ENCODE assay signal across 16 cellular contexts in the genomic region with DNA sequence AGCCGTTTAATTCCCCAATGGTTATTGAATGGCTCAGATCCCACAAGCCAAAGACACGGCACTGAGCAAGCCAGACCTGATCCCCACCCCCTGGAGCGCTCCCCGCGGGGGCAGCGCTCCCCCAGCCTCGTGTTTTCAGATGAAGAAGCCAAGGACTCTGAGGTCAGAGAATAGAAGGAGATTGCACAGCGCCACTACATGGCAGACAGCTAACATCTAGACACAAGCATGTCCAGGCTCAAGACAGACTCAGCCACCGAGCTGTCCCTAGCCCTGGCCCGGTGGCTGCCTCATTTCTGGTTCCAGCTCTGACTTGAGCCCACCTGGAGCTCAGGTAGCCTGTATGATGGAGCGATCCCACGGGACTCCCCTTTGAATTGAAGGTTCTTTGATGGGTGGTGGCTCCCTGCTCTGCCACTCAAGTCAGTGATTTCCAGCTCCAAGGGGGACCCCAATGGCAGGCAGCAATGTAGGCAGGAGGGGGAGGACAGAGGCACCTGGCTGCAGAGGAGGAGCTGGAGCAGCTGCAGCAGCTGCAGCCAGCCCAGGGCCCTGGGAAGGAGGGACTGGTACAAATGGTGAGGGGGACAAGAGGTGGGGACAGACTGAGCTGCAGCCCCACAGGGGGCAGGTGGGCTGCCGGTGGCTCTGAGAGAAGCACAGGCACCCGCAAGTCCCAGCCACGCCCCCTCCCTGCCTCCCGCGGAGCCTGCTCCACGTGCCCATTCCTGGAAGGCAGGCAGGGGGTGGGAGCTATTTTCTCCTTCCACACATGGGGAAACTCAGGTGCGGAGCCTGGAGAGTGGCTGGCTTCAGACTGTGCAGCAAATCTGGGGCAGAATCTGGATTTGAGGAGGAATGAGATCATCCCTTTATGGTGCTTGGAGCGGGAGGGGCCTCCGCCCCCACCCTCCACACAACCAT. TPM values are rescaled to one million over a fixed set of nuclear protein-coding genes. Genes with fewer than 3 reads are reported as not detected.
DNase-seq lines count a peak whose midpoint lies in the region; ATAC-seq, FAIRE-seq and TF ChIP-seq lines count a peak whose summit lies in the region.
"Had no signal": no experiment of that assay in that cellular context is flagged by ENCODE, and none has a peak within 500 bp of the region (broad histone marks: within the 10 kb centered on the region; RNA-seq: fewer than 3 reads in every experiment).

No MANE protein-coding gene starts in this region.

- peaks cover 5% of the 10 kb centered on the region for H3K36me3 Mint-ChIP-seq in chondrocyte (ENCODE audit: low read depth)
- no peaks in the 10 kb centered on the region for H3K36me3 Mint-ChIP-seq in activated naive CD8-positive, alpha-beta T cell treated with anti-CD3 and anti-CD28 coated beads for 36 hours
- H3K36me3 Mint-ChIP-seq: natural killer cell treated with Interleukin-12 subunit alpha and Interleukin-12 subunit beta and Interleukin-15 and Interleukin-18, amount 100 ng/mL, for 72 hours had no signal

- DNase-seq in NCI-H748 (lab: John Stamatoyannopoulos, UW; ENCODE audit: unreplicated experiment) (peak; percentile 31), NCI-H748 treated with DMSO at 0.1 percent for 48 hours (lab: John Stamatoyannopoulos, UW) (no peak), NCI-H345 treated with DMSO at 0.1 percent for 48 hours (lab: John Stamatoyannopoulos, UW; ENCODE audit: unreplicated experiment) (peak; percentile 72), chondrocyte (ENCODE audit: low spot score) (no peak), putamen (ENCODE audit: low spot score) (peak; percentile 77), GM12891 (ENCODE audit: insufficient read length, low spot score) (no peak)
- DNase-seq in activated naive CD8-positive, alpha-beta T cell treated with anti-CD3 and anti-CD28 coated beads for 36 hours, result no peak
- DNase-seq: activated B cell treated with CpG ODN at 0.5 μM for 24 hours; activated CD8-positive, alpha-beta memory T cell treated with anti-CD3 and anti-CD28 coated beads for 24 hours; immature natural killer cell; T-cell had no signal

- TF ChIP-seq CTCF in chondrocyte (IDR thresholded peaks at IDR 0.05), result peak; percentile 17

- no peaks in the 10 kb centered on the region for H3K4me1 Mint-ChIP-seq in chondrocyte (ENCODE audit: low read depth)
- no peaks in the 10 kb centered on the region for H3K4me1 Mint-ChIP-seq in activated naive CD8-positive, alpha-beta T cell treated with anti-CD3 and anti-CD28 coated beads for 36 hours
- H3K4me1 Mint-ChIP-seq: activated B cell treated with CpG ODN at 0.5 μM for 24 hours, immature natural killer cell, T-cell had no signal

- H3K27me3 Mint-ChIP-seq in chondrocyte (ENCODE audit: low read depth), result peaks cover 37% of the 10 kb centered on the region
- peaks cover 7% of the 10 kb centered on the region for H3K27me3 Mint-ChIP-seq in activated naive CD8-positive, alpha-beta T cell treated with anti-CD3 and anti-CD28 coated beads for 36 hours

- no peak overlapping the region for H3K4me3 Mint-ChIP-seq in chondrocyte (ENCODE audit: unreplicated experiment)
- no peak overlapping the region for H3K4me3 Mint-ChIP-seq in activated naive CD8-positive, alpha-beta T cell treated with anti-CD3 and anti-CD28 coated beads for 36 hours
- H3K4me3 Mint-ChIP-seq: activated B cell treated with CpG ODN at 0.5 μM for 24 hours; immature natural killer cell; natural killer cell treated with Interleukin-12 subunit alpha and Interleukin-12 subunit beta and Interleukin-15 and Interleukin-18, amount 100 ng/mL, for 72 hours; T-cell had no signal

- no peak for TF ChIP-seq POLR2A in GM12891 (IDR thresholded peaks at IDR 0.05; ENCODE audit: low read depth, low read length)

- no peak for FAIRE-seq in GM12891 (lab: Jason Lieb, UNC)
- FAIRE-seq: GM19239 had no signal

- ATAC-seq in GM21529 (IDR thresholded peaks at IDR 0.05; ENCODE audit: unreplicated experiment), result no peak
- ATAC-seq: natural killer cell treated with Interleukin-12 subunit alpha and Interleukin-12 subunit beta and Interleukin-15 and Interleukin-18, amount 100 ng/mL, for 72 hours; Panc1; T-cell had no signal

- peaks cover 10% of the 10 kb centered on the region for H3K9me3 Mint-ChIP-seq in chondrocyte (ENCODE audit: low read depth)
- peaks cover 2% of the 10 kb centered on the region for H3K9me3 Mint-ChIP-seq in activated naive CD8-positive, alpha-beta T cell treated with anti-CD3 and anti-CD28 coated beads for 36 hours
- H3K9me3 Mint-ChIP-seq: activated T-helper 2 cell treated with anti-CD3 and anti-CD28 coated beads, Interferon-gamma antibody, Interleukin-2, Interleukin-4, amounts not matched to agents 10 μg/mL and 5 μg/mL and 100 μg/mL, durations not matched to agents 14 hours and 24 hours and 36 hours; natural killer cell treated with Interleukin-12 subunit alpha and Interleukin-12 subunit beta and Interleukin-15 and Interleukin-18, amount 100 ng/mL, for 72 hours had no signal

- H3K27ac Mint-ChIP-seq in chondrocyte (ENCODE audit: unreplicated experiment), result no peak overlapping the region
- no peak overlapping the region for H3K27ac Mint-ChIP-seq in activated naive CD8-positive, alpha-beta T cell treated with anti-CD3 and anti-CD28 coated beads for 36 hours
- H3K27ac Mint-ChIP-seq: activated B cell treated with CpG ODN at 0.5 μM for 24 hours; activated T-helper 2 cell treated with anti-CD3 and anti-CD28 coated beads, Interferon-gamma antibody, Interleukin-2, Interleukin-4, amounts not matched to agents 10 μg/mL and 5 μg/mL and 100 μg/mL, durations not matched to agents 14 hours and 24 hours and 36 hours; immature natural killer cell; natural killer cell treated with Interleukin-12 subunit alpha and Interleukin-12 subunit beta and Interleukin-15 and Interleukin-18, amount 100 ng/mL, for 72 hours; T-cell had no signal

TF ChIP-seq in GM12891, 5 proteins besides CTCF, POLR2A, EP300 and RAD21:
- TF ChIP-seq PAX5 (IDR thresholded peaks at IDR 0.05; ENCODE audit: insufficient read depth, low read length, severe bottlenecking) (no peak), TAF1 (IDR thresholded peaks at IDR 0.05; ENCODE audit: low read depth, low read length) (no peak), POU2F2 (IDR thresholded peaks at IDR 0.05; ENCODE audit: low read depth, low read length) (no peak), POLR2AphosphoS5 (IDR thresholded peaks at IDR 0.05; ENCODE audit: low read depth, low read length) (no peak), SPI1 (IDR thresholded peaks at IDR 0.05; ENCODE audit: low read depth, low read length) (no peak)

RNA-seq across cellular contexts. Expression of a gene that starts 40.2 kb away (rescaled TPM):
- total RNA-seq in chondrocyte, result 3.0 to 4.8 TPM (median 3.4 TPM) in 3 replicates
- polyA plus RNA-seq in GM12891 (2012; ENCODE audit: low read depth, missing spikeins), result 0.21 TPM
- 1 to 10 TPM; 1.2 to 1.6 TPM for total RNA-seq in activated naive CD8-positive, alpha-beta T cell treated with anti-CD3 and anti-CD28 coated beads for 36 hours

Comparison
In these comparisons a context has a peak if more than half of its experiments do, and no peak if none do; other contexts are left out.
1. DNase-seq: peak in NCI-H748 (single experiment), NCI-H345 treated with DMSO at 0.1 percent for 48 hours (single experiment) and putamen (single experiment); none in NCI-H748 treated with DMSO at 0.1 percent for 48 hours (single experiment), chondrocyte (single experiment), GM12891 (single experiment) and activated naive CD8-positive, alpha-beta T cell treated with anti-CD3 and anti-CD28 coated beads for 36 hours (single experiment).